ENCODE assay signal across 11 cellular contexts in genomic region chr21:43825936-43826622, GRCh38. TPM values are rescaled to one million over a fixed set of nuclear protein-coding genes. Genes with fewer than 3 reads are reported as not detected.
A peak's percentile ranks its signal among the peaks of the same experiment; 100 is the strongest.
DNase-seq lines count a peak whose midpoint lies in the region; ATAC-seq and TF ChIP-seq lines count a peak whose summit lies in the region.
"Had no signal": no experiment of that assay in that cellular context is flagged by ENCODE, and none has a peak within 500 bp of the region (broad histone marks: within the 10 kb centered on the region; RNA-seq: fewer than 3 reads in every experiment).

No MANE protein-coding gene starts in this region.

- H3K27ac ChIP-seq in body of pancreas, result no peak overlapping the region

- TF ChIP-seq CTCF in AG09309 (IDR thresholded peaks at IDR 0.05; ENCODE audit: control insufficient read depth, insufficient read depth, low read depth, low read length, missing control alignments), result peak; percentile 13
- peak in 2 of 7 experiments; percentile 15 to 22 for TF ChIP-seq CTCF in body of pancreas (IDR thresholded peaks at IDR 0.05)
- no peak for TF ChIP-seq CTCF in mucosa of descending colon (IDR thresholded peaks at IDR 0.05)

- H3K4me1 ChIP-seq in body of pancreas, result peaks cover 11% of the 10 kb centered on the region
- no peaks in the 10 kb centered on the region for H3K4me1 ChIP-seq in mucosa of descending colon (ENCODE audit: low read depth)

- ATAC-seq in body of pancreas (peak; percentile 25), mucosa of descending colon (peak; percentile 31), HG03139 (IDR thresholded peaks at IDR 0.05; ENCODE audit: unreplicated experiment) (no peak)
- ATAC-seq: activated T-helper 17 cell treated with anti-CD3 and anti-CD28 coated beads, Interleukin-2, amount 50 U/mL, for 72 hours had no signal

- intact Hi-C loops in body of pancreas (cut with DNase I), result no loop called here
- intact Hi-C loops in mucosa of descending colon (cut with DNase I, micrococcal nuclease), result no loop called here

- no peaks in the 10 kb centered on the region for H3K27me3 ChIP-seq in body of pancreas

- no peaks in the 10 kb centered on the region for H3K36me3 ChIP-seq in body of pancreas (replicated peaks in 1 of 2; ENCODE audit: insufficient read depth in 1 of 2, low read depth in 2 of 2)
- H3K36me3 ChIP-seq in mucosa of descending colon (ENCODE audit: low read depth), result no peaks in the 10 kb centered on the region

- DNase-seq in AG09309 (ENCODE audit: low read depth) (no peak), NCI-H1105 (lab: John Stamatoyannopoulos, UW) (peak; percentile 33), body of pancreas (no peak), mucosa of descending colon (no peak), nucleus accumbens (lab: John Stamatoyannopoulos, UW) (no peak), NCI-H1694 (lab: John Stamatoyannopoulos, UW) (no peak)
- no peak for DNase-seq in stimulated activated CD8-positive, alpha-beta memory T cell treated with anti-CD3 and anti-CD28 coated beads, Interleukin-4, amount 100 ng/mL, for 48 hours
- DNase-seq: midbrain; stimulated activated CD4-positive, alpha-beta T cell treated with anti-CD3 and anti-CD28 coated beads, Interleukin-4, amount 100 ng/mL, for 1 hour had no signal

- no peak for TF ChIP-seq POLR2A in body of pancreas (IDR thresholded peaks at IDR 0.05)

- no peaks in the 10 kb centered on the region for H3K9me3 ChIP-seq in body of pancreas
- H3K9me3 ChIP-seq in mucosa of descending colon, result no peaks in the 10 kb centered on the region

- H3K4me3 ChIP-seq in AG09309 (ENCODE audit: control insufficient read depth, low read depth, low read length) (no peak overlapping the region), body of pancreas (no peak overlapping the region), mucosa of descending colon (no peak overlapping the region)

- WGBS in body of pancreas, 2 donors, result 33% methylated on average over 31 of the region's 31 CpGs; no CpG with 5 or more reads in 1 of the 2 donors

RNA-seq across cellular contexts. Expression of gene RRP1, which starts 36.7 kb away (rescaled TPM):
- total RNA-seq in body of pancreas (10 to 100 TPM in 1 of 2 donors, 1 to 10 TPM in 1; 9.9 to 27.7 TPM), mucosa of descending colon (10 to 100 TPM; 15.9 to 16.3 (median 16.3) TPM)

RNA-seq across cellular contexts. Expression of gene AGPAT3, which starts 38.9 kb away (rescaled TPM):
- 10 to 100 TPM; 21.8 to 39.2 TPM for total RNA-seq in body of pancreas
- 100 to 1,000 TPM in 1 of 3 donors, 10 to 100 TPM in 2; 77.7 to 120 (median 97.7) TPM for total RNA-seq in mucosa of descending colon

RNA-seq across cellular contexts. Expression of gene CSTB, which starts 50.0 kb away (rescaled TPM):
- total RNA-seq in body of pancreas (10 to 100 TPM in 1 of 2 donors, 1 to 10 TPM in 1; 8.6 to 11.9 TPM), mucosa of descending colon (10 to 100 TPM; 36.2 to 64.5 (median 56.8) TPM)
